In genomic region chr1:80066060-80066459, GRCh38 we compare ENCODE assay signal across 2 cellular contexts.
TF ChIP-seq lines count a peak whose summit lies in the region.

No MANE protein-coding gene starts in this region.

TF ChIP-seq in SK-N-SH, 30 proteins besides CTCF, POLR2A, EP300 and RAD21 (continued from another document):
- no peak for TF ChIP-seq REST (IDR thresholded peaks at IDR 0.05; ENCODE audit: low read depth, low read length)
- no peak for TF ChIP-seq CHD2 (IDR thresholded peaks at IDR 0.05; ENCODE audit: low read length, partially characterized antibody)
- no peak for TF ChIP-seq PBX3 (IDR thresholded peaks at IDR 0.05)
- no peak for TF ChIP-seq ZBTB33 (IDR thresholded peaks at IDR 0.05; ENCODE audit: borderline replicate concordance, low read depth)
- TF ChIP-seq RCOR1 (IDR thresholded peaks at IDR 0.05; ENCODE audit: low read length), result no peak
- TF ChIP-seq POLR2AphosphoS5 (IDR thresholded peaks at IDR 0.05; ENCODE audit: low read depth, low read length), result no peak
- TF ChIP-seq IRF3 (IDR thresholded peaks at IDR 0.05; ENCODE audit: low read depth, low read length), result no peak
- TF ChIP-seq FOXJ3 (CRISPR knock-in tag; IDR thresholded peaks at IDR 0.05), result no peak
- TF ChIP-seq TAF1 (IDR thresholded peaks at IDR 0.05; ENCODE audit: borderline replicate concordance, low read depth, low read length), result no peak

TF ChIP-seq in SK-N-SH treated with all-trans-retinoic acid at 6 μM for 48 hours, 23 proteins besides CTCF, POLR2A, EP300 and RAD21:
- no peak for TF ChIP-seq TSHZ2 (CRISPR knock-in tag; IDR thresholded peaks at IDR 0.05)
- TF ChIP-seq PPARA (CRISPR knock-in tag; IDR thresholded peaks at IDR 0.05; ENCODE audit: borderline replicate concordance), result no peak
- TF ChIP-seq SNAI2 (CRISPR knock-in tag; IDR thresholded peaks at IDR 0.05), result no peak
- TF ChIP-seq ZNF565 (CRISPR knock-in tag; conservative IDR thresholded peaks at IDR 0.05; ENCODE audit: low read depth), result no peak
- TF ChIP-seq ZFP3 (CRISPR knock-in tag; IDR thresholded peaks at IDR 0.05), result no peak
- no peak for TF ChIP-seq ZNF8 (CRISPR knock-in tag; IDR thresholded peaks at IDR 0.05)
- no peak for TF ChIP-seq ISL1 (CRISPR knock-in tag; IDR thresholded peaks at IDR 0.05)
- no peak for TF ChIP-seq POU6F1 (CRISPR knock-in tag; IDR thresholded peaks at IDR 0.05; ENCODE audit: borderline replicate concordance, low read depth)
- no peak for TF ChIP-seq ZC3H10 (CRISPR knock-in tag; IDR thresholded peaks at IDR 0.05)
- TF ChIP-seq ZNF70 (CRISPR knock-in tag; IDR thresholded peaks at IDR 0.05), result no peak
- no peak for TF ChIP-seq GLIS3 (CRISPR knock-in tag; IDR thresholded peaks at IDR 0.05)
- no peak for TF ChIP-seq OSR1 (CRISPR knock-in tag; IDR thresholded peaks at IDR 0.05)
- TF ChIP-seq CSDC2 (CRISPR knock-in tag; IDR thresholded peaks at IDR 0.05), result no peak
- no peak for TF ChIP-seq ESRRG (CRISPR knock-in tag; IDR thresholded peaks at IDR 0.05)
- no peak for TF ChIP-seq CSRNP3 (CRISPR knock-in tag; IDR thresholded peaks at IDR 0.05)
